In the genomic region with DNA sequence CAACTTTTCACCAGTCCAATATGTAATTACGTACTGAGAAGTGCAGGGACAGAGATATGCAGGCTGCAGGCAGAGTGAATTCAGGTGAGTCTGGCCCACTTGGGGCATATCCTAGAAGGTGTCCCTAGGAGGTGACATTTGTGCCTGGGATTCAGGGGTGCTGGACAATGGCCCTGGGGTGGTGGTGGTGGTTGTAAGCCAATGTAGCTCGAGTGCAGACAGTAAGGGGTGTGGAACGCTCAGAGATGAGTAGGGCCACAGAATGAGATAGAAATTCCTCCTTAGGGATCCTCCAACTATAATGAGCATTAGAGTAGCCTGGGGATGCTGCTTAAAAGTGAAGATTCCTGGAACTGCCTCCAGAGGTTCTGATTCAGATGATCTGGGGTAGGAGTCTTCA, we compare ENCODE assay signal across 22 cellular contexts.
A peak's percentile ranks its signal among the peaks of the same experiment; 100 is the strongest.
DNase-seq lines count a peak whose midpoint lies in the region.
"Had no signal": no experiment of that assay in that cellular context is flagged by ENCODE, and none has a peak within 500 bp of the region (broad histone marks: within the 10 kb centered on the region; RNA-seq: fewer than 3 reads in every experiment).

No MANE protein-coding gene starts in this region.

- peak; percentile 3 for DNase-seq in NCI-H748 treated with DMSO at 0.1 percent for 48 hours (lab: John Stamatoyannopoulos, UW)
- no peak for DNase-seq in NCI-H748 (lab: John Stamatoyannopoulos, UW; ENCODE audit: unreplicated experiment)
- DNase-seq: 8988T; ACHN; AML-193; BE2C; C1 segment of cervical spinal cord; Caco-2; Calu3; CD4-positive, alpha-beta memory T cell; CD4-positive, alpha-beta T cell; CD4-positive, CD25-positive, alpha-beta regulatory T cell; CD8-positive, alpha-beta memory T cell; CD8-positive, alpha-beta T cell; COR-L47; DMS 273 treated with DMSO at 0.1 percent for 48 hours; DMS153; DMS53; DMS79; DMS79 treated with DMSO at 0.1 percent for 48 hours; DND-41; EL had no signal
